In the genomic region with DNA sequence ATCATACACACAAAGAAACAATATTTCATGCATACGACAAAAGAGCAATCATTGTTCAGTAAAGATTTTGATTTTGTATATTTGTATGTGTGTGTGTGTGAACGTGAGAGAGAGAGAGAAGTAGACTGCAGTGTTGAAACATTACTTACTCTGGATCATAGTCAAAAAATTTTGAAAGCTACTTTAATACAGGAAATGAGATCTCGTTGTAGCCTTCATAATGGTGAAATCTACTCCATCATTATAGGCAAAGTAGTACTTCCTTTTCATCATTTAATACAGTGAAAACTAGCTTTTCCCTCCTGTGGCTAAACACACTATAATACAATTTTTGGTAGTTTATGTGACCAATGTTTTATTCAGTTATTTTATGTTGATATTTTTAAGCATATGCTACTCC, we compare ENCODE assay signal across 33 cellular contexts.
"Had no signal": no experiment of that assay in that cellular context is flagged by ENCODE, and none has a peak within 500 bp of the region (broad histone marks: within the 10 kb centered on the region; RNA-seq: fewer than 3 reads in every experiment).

No MANE protein-coding gene starts in this region.

- ATAC-seq: activated CD8-positive, alpha-beta memory T cell treated with anti-CD3 and anti-CD28 coated beads, Interleukin-2, amount 10 ng/mL, durations not matched to agents 7 days and 5 days; activated T-cell treated with anti-CD3 and anti-CD28 coated beads, Interleukin-2, amount 50 U/mL, for 72 hours; activated T-helper 17 cell treated with anti-CD3 and anti-CD28 coated beads, Interleukin-2, amount 50 U/mL, for 72 hours; body of pancreas; PC-3; T-cell; T-helper 17 cell had no signal

- DNase-seq: activated B cell treated with CpG ODN at 0.5 μM for 24 hours; activated CD4-positive, alpha-beta memory T cell treated with anti-CD3 and anti-CD28 coated beads, Interleukin-2, amount 10 ng/mL, durations not matched to agents 7 days and 5 days; activated CD4-positive, alpha-beta T cell treated with anti-CD3 and anti-CD28 coated beads for 48 hours; activated CD4-positive, CD25-positive, alpha-beta regulatory T cell treated with anti-CD3 and anti-CD28 coated beads, Interleukin-2, amount 50 U/mL, for 72 hours; activated CD8-positive, alpha-beta memory T cell treated with anti-CD3 and anti-CD28 coated beads for 24 hours; activated CD8-positive, alpha-beta memory T cell treated with anti-CD3 and anti-CD28 coated beads, Interleukin-2, amount 10 ng/mL, durations not matched to agents 7 days and 5 days; activated effector memory CD4-positive, alpha-beta T cell treated with anti-CD3 and anti-CD28 coated beads, Interleukin-2, amount 50 U/mL, for 16 hours; activated naive CD4-positive, alpha-beta T cell; activated naive CD8-positive, alpha-beta T cell treated with anti-CD3 and anti-CD28 coated beads, Interleukin-2, amount 10 ng/mL, durations not matched to agents 7 days and 5 days; activated T-cell treated with anti-CD3 and anti-CD28 coated beads, Interleukin-2, amount 50 U/mL, for 1 hour; activated T-cell treated with anti-CD3 and anti-CD28 coated beads, Interleukin-2, amount 50 U/mL, for 72 hours; body of pancreas; Karpas-422; KBM-7; MG63; NCI-H1048; NCI-H1105 treated with DMSO at 0.1 percent for 48 hours; NCI-H1694; NCI-H1930; NCI-H2081 treated with DMSO at 0.1 percent for 48 hours; NCI-H510A; NCI-H526; NCI-H774; PC-3; Peyer's patch; RPMI8226; SHP77 treated with DMSO at 0.1 percent for 48 hours; SK-N-SH; T-cell; T-helper 17 cell had no signal

- H3K4me3 ChIP-seq: body of pancreas, breast epithelium, MG63, Peyer's patch, SJSA1 had no signal
